ENCODE assay signal across 33 cellular contexts in the genomic region with DNA sequence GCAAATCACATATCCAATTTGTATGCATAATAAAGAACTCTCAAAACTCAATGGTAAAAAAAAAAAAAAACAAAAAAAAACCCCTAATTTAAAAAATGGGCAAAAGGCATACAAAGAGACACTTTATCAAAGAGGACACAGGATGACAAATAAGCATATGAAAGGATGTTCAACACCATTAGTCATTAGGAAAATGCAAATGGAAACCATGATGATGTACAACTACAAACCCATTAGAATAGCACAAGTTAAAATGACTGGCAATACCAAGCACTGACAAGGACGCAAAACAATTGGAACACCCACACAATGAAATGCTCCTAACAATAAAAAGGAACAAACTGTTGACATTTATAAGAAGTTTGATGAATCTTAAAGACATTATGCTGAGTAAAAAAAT.
"Had no signal": no experiment of that assay in that cellular context is flagged by ENCODE, and none has a peak within 500 bp of the region (broad histone marks: within the 10 kb centered on the region; RNA-seq: fewer than 3 reads in every experiment).

No MANE protein-coding gene starts in this region.

- H3K9me3 Mint-ChIP-seq: activated T-helper 2 cell treated with anti-CD3 and anti-CD28 coated beads, Interferon-gamma antibody, Interleukin-2, Interleukin-4, amounts not matched to agents 10 μg/mL and 5 μg/mL and 100 μg/mL, durations not matched to agents 14 hours and 24 hours and 36 hours; central memory CD8-positive, alpha-beta T cell had no signal

- H3K27me3 Mint-ChIP-seq: activated CD4-positive, alpha-beta memory T cell treated with anti-CD3 and anti-CD28 coated beads for 36 hours; activated CD8-positive, alpha-beta T cell treated with anti-CD3 and anti-CD28 coated beads for 36 hours; activated naive CD4-positive, alpha-beta T cell treated with anti-CD3 and anti-CD28 coated beads, Interleukin-2, amount 10 ng/mL, durations not matched to agents 7 days and 5 days; activated naive CD4-positive, alpha-beta T cell treated with anti-CD3 and anti-CD28 coated beads, Interleukin-2, amount 50 U/mL, for 24 hours; activated naive CD8-positive, alpha-beta T cell had no signal

- H3K27ac Mint-ChIP-seq: activated B cell treated with CpG ODN at 0.5 μM for 24 hours; activated CD4-positive, alpha-beta memory T cell treated with anti-CD3 and anti-CD28 coated beads for 36 hours; activated CD4-positive, alpha-beta T cell treated with anti-CD3 and anti-CD28 coated beads, Interleukin-2, amount 10 ng/mL, durations not matched to agents 24 days and 14 days; activated CD8-positive, alpha-beta T cell treated with anti-CD3 and anti-CD28 coated beads for 36 hours; activated naive CD4-positive, alpha-beta T cell treated with anti-CD3 and anti-CD28 coated beads, Interleukin-2, amount 10 ng/mL, durations not matched to agents 7 days and 5 days; activated naive CD4-positive, alpha-beta T cell treated with anti-CD3 and anti-CD28 coated beads, Interleukin-2, amount 50 U/mL, for 24 hours; activated naive CD8-positive, alpha-beta T cell; activated T-cell treated with anti-CD3 and anti-CD28 coated beads, Interleukin-2, amount 50 U/mL, for 72 hours; activated T-helper 1 cell treated with anti-CD3 and anti-CD28 coated beads, Interleukin-12 subunit alpha, Interleukin-12 subunit beta, Interleukin-2, Interleukin-4 antibody, amounts not matched to agents 30 ng/mL and 10 ng/mL and 1 ng/mL, durations not matched to agents 14 hours and 24 hours and 36 hours; activated T-helper 2 cell treated with anti-CD3 and anti-CD28 coated beads, Interferon-gamma antibody, Interleukin-2, Interleukin-4, amounts not matched to agents 10 μg/mL and 5 μg/mL and 100 μg/mL, durations not matched to agents 14 hours and 24 hours and 36 hours; T-helper 1 cell treated with Interleukin-12 subunit alpha and Interleukin-12 subunit beta and Interleukin-4 antibody, amounts not matched to agents 30 μg/mL and 1 μg/mL, for 36 hours; T-helper 2 cell treated with Interferon-gamma antibody and Interleukin-4, amounts not matched to agents 5 μg/mL and 100 μg/mL, for 36 hours had no signal

- H3K4me3 Mint-ChIP-seq: activated B cell treated with CpG ODN at 0.5 μM for 24 hours; activated CD4-positive, alpha-beta memory T cell treated with anti-CD3 and anti-CD28 coated beads for 36 hours; activated CD4-positive, alpha-beta T cell treated with anti-CD3 and anti-CD28 coated beads, Interleukin-2, amount 10 ng/mL, durations not matched to agents 24 days and 14 days; activated CD8-positive, alpha-beta T cell treated with anti-CD3 and anti-CD28 coated beads for 36 hours; activated naive CD4-positive, alpha-beta T cell treated with anti-CD3 and anti-CD28 coated beads, Interleukin-2, amount 10 ng/mL, durations not matched to agents 7 days and 5 days; activated naive CD4-positive, alpha-beta T cell treated with anti-CD3 and anti-CD28 coated beads, Interleukin-2, amount 50 U/mL, for 24 hours; activated naive CD8-positive, alpha-beta T cell; activated T-cell treated with anti-CD3 and anti-CD28 coated beads, Interleukin-2, amount 50 U/mL, for 4 hours; activated T-cell treated with anti-CD3 and anti-CD28 coated beads, Interleukin-2, amount 50 U/mL, for 72 hours; activated T-helper 1 cell treated with anti-CD3 and anti-CD28 coated beads, Interleukin-12 subunit alpha, Interleukin-12 subunit beta, Interleukin-2, Interleukin-4 antibody, amounts not matched to agents 30 ng/mL and 10 ng/mL and 1 ng/mL, durations not matched to agents 14 hours and 24 hours and 36 hours; brain; central memory CD8-positive, alpha-beta T cell; T-helper 1 cell treated with Interleukin-12 subunit alpha and Interleukin-12 subunit beta and Interleukin-4 antibody, amounts not matched to agents 30 μg/mL and 1 μg/mL, for 36 hours; T-helper 2 cell treated with Interferon-gamma antibody and Interleukin-4, amounts not matched to agents 5 μg/mL and 100 μg/mL, for 36 hours had no signal

- ATAC-seq: activated CD8-positive, alpha-beta T cell treated with anti-CD3 and anti-CD28 coated beads for 36 hours; activated T-cell treated with anti-CD3 and anti-CD28 coated beads, Interleukin-2, amount 50 U/mL, for 4 hours had no signal

- H3K4me1 Mint-ChIP-seq: activated B cell treated with CpG ODN at 0.5 μM for 24 hours; activated CD4-positive, alpha-beta T cell treated with anti-CD3 and anti-CD28 coated beads, Interleukin-2, amount 10 ng/mL, durations not matched to agents 24 days and 14 days; brain; central memory CD8-positive, alpha-beta T cell had no signal

- H3K36me3 Mint-ChIP-seq: activated naive CD4-positive, alpha-beta T cell treated with anti-CD3 and anti-CD28 coated beads, Interleukin-2, amount 10 ng/mL, durations not matched to agents 7 days and 5 days; brain had no signal

- DNase-seq: activated B cell treated with CpG ODN at 0.5 μM for 24 hours; activated CD4-positive, alpha-beta memory T cell treated with anti-CD3 and anti-CD28 coated beads for 36 hours; activated CD4-positive, alpha-beta T cell treated with anti-CD3 and anti-CD28 coated beads for 4 hours; activated CD4-positive, alpha-beta T cell treated with anti-CD3 and anti-CD28 coated beads, Interleukin-2, amount 10 ng/mL, durations not matched to agents 24 days and 14 days; activated CD4-positive, alpha-beta T cell treated with anti-CD3 and anti-CD28 coated beads, Interleukin-2, amount 50 U/mL, for 1 hour; activated CD4-positive, alpha-beta T cell treated with anti-CD3 and anti-CD28 coated beads, Interleukin-2, amount 50 U/mL, for 4 hours; activated CD4-positive, CD25-positive, alpha-beta regulatory T cell treated with anti-CD3 and anti-CD28 coated beads, Interleukin-2, amount 50 U/mL, for 72 hours; activated CD8-positive, alpha-beta memory T cell treated with anti-CD3 and anti-CD28 coated beads, Interleukin-2, amount 50 U/mL, for 4 hours; activated CD8-positive, alpha-beta T cell treated with anti-CD3 and anti-CD28 coated beads for 36 hours; activated effector memory CD4-positive, alpha-beta T cell treated with Interleukin-2 at 50 U/mL for 16 hours; activated gamma-delta T cell; activated naive CD4-positive, alpha-beta T cell treated with anti-CD3 and anti-CD28 coated beads, Interleukin-2, amount 10 ng/mL, durations not matched to agents 7 days and 5 days; activated naive CD4-positive, alpha-beta T cell treated with Interleukin-2 at 50 U/mL for 16 hours; activated T-cell treated with anti-CD3 and anti-CD28 coated beads for 4 hours; activated T-cell treated with anti-CD3 and anti-CD28 coated beads, Interleukin-2, amount 50 U/mL, for 1 hour; activated T-cell treated with anti-CD3 and anti-CD28 coated beads, Interleukin-2, amount 50 U/mL, for 4 hours; activated T-cell treated with anti-CD3 and anti-CD28 coated beads, Interleukin-2, amount 50 U/mL, for 72 hours; amygdala; anterior cingulate cortex; caudate nucleus; cerebellar nuclear complex; SW 1271; T-helper 1 cell; T-helper 2 cell; T-helper 9 cell had no signal
